In genomic region chr2:199459286-199460100, GRCh38 we compare ENCODE assay signal across 8 cellular contexts. TPM values are rescaled to one million over a fixed set of nuclear protein-coding genes. Genes with fewer than 3 reads are reported as not detected.
A peak's percentile ranks its signal among the peaks of the same experiment; 100 is the strongest.
DNase-seq lines count a peak whose midpoint lies in the region; ATAC-seq and TF ChIP-seq lines count a peak whose summit lies in the region.

No MANE protein-coding gene starts in this region.

- peak overlapping the region; percentile 84 for H3K27ac Mint-ChIP-seq in endodermal cell
- peak overlapping the region; percentile 77 for H3K27ac Mint-ChIP-seq in memory B cell

- no peak overlapping the region for H3K27ac ChIP-seq in endodermal cell (ENCODE audit: low read depth, low read length)

- H3K36me3 Mint-ChIP-seq in endodermal cell (ENCODE audit: low read depth) = no peaks in the 10 kb centered on the region
- H3K36me3 Mint-ChIP-seq in memory B cell = peaks cover 1% of the 10 kb centered on the region

- H3K27me3 Mint-ChIP-seq in endodermal cell (ENCODE audit: insufficient read depth) (peaks cover 77% of the 10 kb centered on the region), memory B cell (peaks cover 15% of the 10 kb centered on the region)

- H3K4me3 ChIP-seq in endodermal cell (ENCODE audit: low read length) = peak overlapping the region; percentile 83

- peak; percentile 95 for DNase-seq in ACHN
- DNase-seq in NCI-H82 treated with DMSO at 0.1 percent for 48 hours (lab: John Stamatoyannopoulos, UW; ENCODE audit: unreplicated experiment) = peak; percentile 84
- peak; percentile 18 for DNase-seq in activated CD8-positive, alpha-beta memory T cell treated with anti-CD3 and anti-CD28 coated beads, Interleukin-2, amount 50 U/mL, for 1 hour (ENCODE audit: extremely low read depth)
- peak; percentile 98 for DNase-seq in endodermal cell
- DNase-seq in memory B cell (ENCODE audit: low spot score in 2 of 2) = peak in 1 of 2 donors; percentile 61
- DNase-seq in stimulated activated CD8-positive, alpha-beta memory T cell treated with anti-CD3 and anti-CD28 coated beads, Interleukin-2, amount 100 ng/mL, for 1 hour (ENCODE audit: low read depth in 2 of 2) = peak; percentile 27 to 35

- in situ Hi-C loops in ACHN (cut with HindIII; ENCODE audit: low pct_ligation_motif_present, low pct_unique_long_range_greater_than_20kb, low sequenced_read_pairs) = no loop called here

- peak overlapping the region; percentile 41 for H3K9ac ChIP-seq in endodermal cell (ENCODE audit: extremely low read depth, low read length, poor library complexity, severe bottlenecking)

- 0% methylated on average over 45 to 70 of the region's 70 CpGs for WGBS in endodermal cell (ENCODE audit: insufficient coverage in 1 of 2, insufficient read length in 1 of 2), 2 experiments

- H3K4me3 Mint-ChIP-seq in endodermal cell (peak overlapping the region; percentile 79), memory B cell (peak overlapping the region; percentile 96)

- H3K4me1 Mint-ChIP-seq in endodermal cell (peaks cover 19% of the 10 kb centered on the region), memory B cell (peaks cover 12% of the 10 kb centered on the region)

- H3K4me1 ChIP-seq in endodermal cell (ENCODE audit: control insufficient read depth, insufficient read depth, low read length) = no peaks in the 10 kb centered on the region

- no peaks in the 10 kb centered on the region for H3K9me3 Mint-ChIP-seq in endodermal cell
- peaks cover 2% of the 10 kb centered on the region for H3K9me3 Mint-ChIP-seq in memory B cell

- no peaks in the 10 kb centered on the region for H3K9me3 ChIP-seq in endodermal cell (ENCODE audit: control insufficient read depth, low read length)

- H3K36me3 ChIP-seq in endodermal cell (ENCODE audit: control insufficient read depth, insufficient read depth, low read length) = no peaks in the 10 kb centered on the region

- TF ChIP-seq CTCF in endodermal cell (conservative IDR thresholded peaks at IDR 0.05) = no peak

- ATAC-seq in GM18870 (IDR thresholded peaks at IDR 0.05; ENCODE audit: unreplicated experiment) = peak; percentile 51
- ATAC-seq in HG03442 (IDR thresholded peaks at IDR 0.05; ENCODE audit: unreplicated experiment) = peak; percentile 30
- peak; percentile 37 for ATAC-seq in memory B cell (ENCODE audit: low read depth)

- H3K27me3 ChIP-seq in endodermal cell (ENCODE audit: control insufficient read depth, insufficient read depth, low read length, poor library complexity, severe bottlenecking) = peaks cover 82% of the 10 kb centered on the region

RNA-seq across cellular contexts. Expression of gene SATB2, which starts 1.8 kb away (rescaled TPM):
- 1 to 10 TPM; 2.4 to 3.0 TPM for total RNA-seq in endodermal cell
- 5.4 TPM for polyA plus RNA-seq in endodermal cell (2013, experiment 1 of 2)
- polyA plus RNA-seq in endodermal cell (2013, experiment 2 of 2) = 5.7 TPM
